Comparison of ENCODE assay signal across 1 cellular context in the genomic region with DNA sequence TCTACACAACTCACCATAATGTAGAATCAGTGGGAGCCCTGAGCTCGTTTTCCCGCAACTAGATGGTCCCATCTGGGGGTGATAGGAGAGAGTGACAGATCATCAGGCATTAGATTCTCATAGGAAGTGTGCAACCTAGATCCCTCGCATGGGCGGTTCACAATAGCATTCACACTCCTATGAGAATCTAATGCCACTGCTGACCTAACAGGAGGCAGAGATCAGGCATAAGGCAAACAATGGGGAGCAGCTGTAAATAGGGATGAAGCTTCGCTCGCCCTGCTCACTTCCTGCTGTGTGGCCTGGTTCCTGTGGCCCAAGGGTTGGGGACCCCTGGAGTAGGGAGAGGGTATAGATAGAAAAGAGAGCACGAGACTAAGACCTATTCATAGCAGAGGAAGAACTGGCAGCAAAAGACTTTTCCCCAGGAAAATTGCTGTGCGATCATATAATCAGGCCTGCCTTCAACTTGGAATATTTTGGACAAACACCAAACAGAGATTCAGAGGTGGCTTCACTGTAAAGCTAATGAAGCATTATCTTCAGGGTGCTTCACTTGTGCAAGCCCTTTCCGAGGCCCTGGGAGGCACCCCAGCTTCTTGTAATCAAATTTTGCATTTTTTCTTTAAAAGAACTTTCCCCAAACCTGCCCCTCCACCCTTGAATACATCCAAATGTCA.
A peak's percentile ranks its signal among the peaks of the same experiment; 100 is the strongest.
TF ChIP-seq lines count a peak whose summit lies in the region.

No MANE protein-coding gene starts in this region.

TF ChIP-seq in HepG2, 621 proteins besides CTCF, POLR2A, EP300 and RAD21 (continued from another document and continues in another):
- peak; percentile 42; the same call in 1 of the 2 replicates for TF ChIP-seq SPEN (CRISPR knock-in tag; IDR thresholded peaks at IDR 0.05; ENCODE audit: low read depth)
- TF ChIP-seq SETDB1 (CRISPR knock-in tag; IDR thresholded peaks at IDR 0.05; ENCODE audit: borderline replicate concordance), result no peak; the same call in 1 of the 2 replicates
- no peak; the same call in 1 of the 2 replicates for TF ChIP-seq RFXAP (CRISPR knock-in tag; IDR thresholded peaks at IDR 0.05; ENCODE audit: borderline replicate concordance)
- TF ChIP-seq, protein P1, sequence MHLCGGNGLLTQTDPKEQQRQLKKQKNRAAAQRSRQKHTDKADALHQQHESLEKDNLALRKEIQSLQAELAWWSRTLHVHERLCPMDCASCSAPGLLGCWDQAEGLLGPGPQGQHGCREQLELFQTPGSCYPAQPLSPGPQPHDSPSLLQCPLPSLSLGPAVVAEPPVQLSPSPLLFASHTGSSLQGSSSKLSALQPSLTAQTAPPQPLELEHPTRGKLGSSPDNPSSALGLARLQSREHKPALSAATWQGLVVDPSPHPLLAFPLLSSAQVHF (CRISPR knock-in tag; IDR thresholded peaks at IDR 0.05), result no peak
- TF ChIP-seq, protein P2, sequence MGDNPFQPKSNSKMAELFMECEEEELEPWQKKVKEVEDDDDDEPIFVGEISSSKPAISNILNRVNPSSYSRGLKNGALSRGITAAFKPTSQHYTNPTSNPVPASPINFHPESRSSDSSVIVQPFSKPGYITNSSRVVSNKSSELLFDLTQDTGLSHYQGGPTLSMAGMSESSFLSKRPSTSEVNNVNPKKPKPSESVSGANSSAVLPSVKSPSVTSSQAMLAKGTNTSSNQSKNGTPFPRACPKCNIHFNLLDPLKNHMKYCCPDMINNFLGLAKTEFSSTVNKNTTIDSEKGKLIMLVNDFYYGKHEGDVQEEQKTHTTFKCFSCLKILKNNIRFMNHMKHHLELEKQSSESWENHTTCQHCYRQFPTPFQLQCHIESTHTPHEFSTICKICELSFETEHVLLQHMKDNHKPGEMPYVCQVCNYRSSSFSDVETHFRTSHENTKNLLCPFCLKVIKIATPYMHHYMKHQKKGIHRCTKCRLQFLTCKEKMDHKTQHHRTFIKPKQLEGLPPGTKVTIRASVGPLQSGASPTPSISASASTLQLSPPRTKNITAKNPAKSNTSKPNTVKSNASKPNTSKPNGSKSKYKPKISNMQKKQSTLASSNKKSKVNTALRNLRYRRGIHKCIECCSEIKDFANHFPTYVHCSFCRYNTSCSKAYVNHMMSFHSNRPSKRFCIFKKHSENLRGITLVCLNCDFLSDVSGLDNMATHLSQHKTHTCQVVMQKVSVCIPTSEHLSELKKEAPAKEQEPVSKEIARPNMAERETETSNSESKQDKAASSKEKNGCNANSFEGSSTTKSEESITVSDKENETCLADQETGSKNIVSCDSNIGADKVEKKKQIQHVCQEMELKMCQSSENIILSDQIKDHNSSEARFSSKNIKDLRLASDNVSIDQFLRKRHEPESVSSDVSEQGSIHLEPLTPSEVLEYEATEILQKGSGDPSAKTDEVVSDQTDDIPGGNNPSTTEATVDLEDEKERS (CRISPR knock-in tag; IDR thresholded peaks at IDR 0.05), result peak; percentile 84; the same call in 1 of the 2 replicates
- TF ChIP-seq, protein P3, sequence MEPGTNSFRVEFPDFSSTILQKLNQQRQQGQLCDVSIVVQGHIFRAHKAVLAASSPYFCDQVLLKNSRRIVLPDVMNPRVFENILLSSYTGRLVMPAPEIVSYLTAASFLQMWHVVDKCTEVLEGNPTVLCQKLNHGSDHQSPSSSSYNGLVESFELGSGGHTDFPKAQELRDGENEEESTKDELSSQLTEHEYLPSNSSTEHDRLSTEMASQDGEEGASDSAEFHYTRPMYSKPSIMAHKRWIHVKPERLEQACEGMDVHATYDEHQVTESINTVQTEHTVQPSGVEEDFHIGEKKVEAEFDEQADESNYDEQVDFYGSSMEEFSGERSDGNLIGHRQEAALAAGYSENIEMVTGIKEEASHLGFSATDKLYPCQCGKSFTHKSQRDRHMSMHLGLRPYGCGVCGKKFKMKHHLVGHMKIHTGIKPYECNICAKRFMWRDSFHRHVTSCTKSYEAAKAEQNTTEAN (CRISPR knock-in tag; conservative IDR thresholded peaks at IDR 0.05), result peak; percentile 99
- TF ChIP-seq ZNF670 (CRISPR knock-in tag; IDR thresholded peaks at IDR 0.05; ENCODE audit: borderline replicate concordance), result no peak
- TF ChIP-seq DMAP1 (CRISPR knock-in tag; IDR thresholded peaks at IDR 0.05), result 0 out of 2 replicates have a peak, but pooled peaks have one; percentile 2
- TF ChIP-seq, protein P4, sequence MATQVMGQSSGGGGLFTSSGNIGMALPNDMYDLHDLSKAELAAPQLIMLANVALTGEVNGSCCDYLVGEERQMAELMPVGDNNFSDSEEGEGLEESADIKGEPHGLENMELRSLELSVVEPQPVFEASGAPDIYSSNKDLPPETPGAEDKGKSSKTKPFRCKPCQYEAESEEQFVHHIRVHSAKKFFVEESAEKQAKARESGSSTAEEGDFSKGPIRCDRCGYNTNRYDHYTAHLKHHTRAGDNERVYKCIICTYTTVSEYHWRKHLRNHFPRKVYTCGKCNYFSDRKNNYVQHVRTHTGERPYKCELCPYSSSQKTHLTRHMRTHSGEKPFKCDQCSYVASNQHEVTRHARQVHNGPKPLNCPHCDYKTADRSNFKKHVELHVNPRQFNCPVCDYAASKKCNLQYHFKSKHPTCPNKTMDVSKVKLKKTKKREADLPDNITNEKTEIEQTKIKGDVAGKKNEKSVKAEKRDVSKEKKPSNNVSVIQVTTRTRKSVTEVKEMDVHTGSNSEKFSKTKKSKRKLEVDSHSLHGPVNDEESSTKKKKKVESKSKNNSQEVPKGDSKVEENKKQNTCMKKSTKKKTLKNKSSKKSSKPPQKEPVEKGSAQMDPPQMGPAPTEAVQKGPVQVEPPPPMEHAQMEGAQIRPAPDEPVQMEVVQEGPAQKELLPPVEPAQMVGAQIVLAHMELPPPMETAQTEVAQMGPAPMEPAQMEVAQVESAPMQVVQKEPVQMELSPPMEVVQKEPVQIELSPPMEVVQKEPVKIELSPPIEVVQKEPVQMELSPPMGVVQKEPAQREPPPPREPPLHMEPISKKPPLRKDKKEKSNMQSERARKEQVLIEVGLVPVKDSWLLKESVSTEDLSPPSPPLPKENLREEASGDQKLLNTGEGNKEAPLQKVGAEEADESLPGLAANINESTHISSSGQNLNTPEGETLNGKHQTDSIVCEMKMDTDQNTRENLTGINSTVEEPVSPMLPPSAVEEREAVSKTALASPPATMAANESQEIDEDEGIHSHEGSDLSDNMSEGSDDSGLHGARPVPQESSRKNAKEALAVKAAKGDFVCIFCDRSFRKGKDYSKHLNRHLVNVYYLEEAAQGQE (IDR thresholded peaks at IDR 0.05; ENCODE audit: borderline replicate concordance in 1 of 2, low read depth in 1 of 2, low read length in 2 of 2), result 0 out of 4 replicates have a peak, but pooled peaks of 1 of the 2 experiments have one; percentile 9
- TF ChIP-seq SALL2 (CRISPR knock-in tag; IDR thresholded peaks at IDR 0.05), result no peak
- no peak for TF ChIP-seq SP1 (IDR thresholded peaks at IDR 0.05)
- TF ChIP-seq SP1 (CRISPR knock-in tag; IDR thresholded peaks at IDR 0.05), result no peak
- TF ChIP-seq SP2 (CRISPR knock-in tag; IDR thresholded peaks at IDR 0.05), result no peak
- TF ChIP-seq LCORL (IDR thresholded peaks at IDR 0.05), result no peak
- no peak for TF ChIP-seq LCORL (CRISPR knock-in tag; IDR thresholded peaks at IDR 0.05)
- 0 out of 2 replicates have a peak, but pooled peaks have one; percentile 56 for TF ChIP-seq ZNF607 (CRISPR knock-in tag; IDR thresholded peaks at IDR 0.05; ENCODE audit: borderline replicate concordance)
- 0 out of 2 replicates have a peak, but pooled peaks have one; percentile 37 for TF ChIP-seq KLF6 (CRISPR knock-in tag; IDR thresholded peaks at IDR 0.05)
- no peak for TF ChIP-seq RBAK (CRISPR knock-in tag; IDR thresholded peaks at IDR 0.05)
- no peak for TF ChIP-seq SMYD3 (CRISPR knock-in tag; IDR thresholded peaks at IDR 0.05)
- TF ChIP-seq ZEB1 (IDR thresholded peaks at IDR 0.05; ENCODE audit: insufficient replicate concordance, low read depth), result no peak
- peak; percentile 40 for TF ChIP-seq ZNF781 (CRISPR knock-in tag; IDR thresholded peaks at IDR 0.05; ENCODE audit: borderline replicate concordance, not compliant biosample characterization)
- TF ChIP-seq PAF1 (CRISPR knock-in tag; IDR thresholded peaks at IDR 0.05), result no peak
- TF ChIP-seq ONECUT2 (CRISPR knock-in tag; IDR thresholded peaks at IDR 0.05), result no peak
- TF ChIP-seq YEATS4 (CRISPR knock-in tag; IDR thresholded peaks at IDR 0.05; ENCODE audit: borderline replicate concordance), result no peak
- TF ChIP-seq, protein P5, sequence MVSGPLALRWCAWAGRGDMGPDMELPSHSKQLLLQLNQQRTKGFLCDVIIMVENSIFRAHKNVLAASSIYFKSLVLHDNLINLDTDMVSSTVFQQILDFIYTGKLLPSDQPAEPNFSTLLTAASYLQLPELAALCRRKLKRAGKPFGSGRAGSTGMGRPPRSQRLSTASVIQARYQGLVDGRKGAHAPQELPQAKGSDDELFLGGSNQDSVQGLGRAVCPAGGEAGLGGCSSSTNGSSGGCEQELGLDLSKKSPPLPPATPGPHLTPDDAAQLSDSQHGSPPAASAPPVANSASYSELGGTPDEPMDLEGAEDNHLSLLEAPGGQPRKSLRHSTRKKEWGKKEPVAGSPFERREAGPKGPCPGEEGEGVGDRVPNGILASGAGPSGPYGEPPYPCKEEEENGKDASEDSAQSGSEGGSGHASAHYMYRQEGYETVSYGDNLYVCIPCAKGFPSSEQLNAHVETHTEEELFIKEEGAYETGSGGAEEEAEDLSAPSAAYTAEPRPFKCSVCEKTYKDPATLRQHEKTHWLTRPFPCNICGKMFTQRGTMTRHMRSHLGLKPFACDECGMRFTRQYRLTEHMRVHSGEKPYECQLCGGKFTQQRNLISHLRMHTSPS (CRISPR knock-in tag; IDR thresholded peaks at IDR 0.05; ENCODE audit: low read depth), result no peak
- no peak for TF ChIP-seq ZC3H4 (CRISPR knock-in tag; IDR thresholded peaks at IDR 0.05; ENCODE audit: borderline replicate concordance)
- TF ChIP-seq NFRKB (IDR thresholded peaks at IDR 0.05), result no peak
- TF ChIP-seq, protein P6, sequence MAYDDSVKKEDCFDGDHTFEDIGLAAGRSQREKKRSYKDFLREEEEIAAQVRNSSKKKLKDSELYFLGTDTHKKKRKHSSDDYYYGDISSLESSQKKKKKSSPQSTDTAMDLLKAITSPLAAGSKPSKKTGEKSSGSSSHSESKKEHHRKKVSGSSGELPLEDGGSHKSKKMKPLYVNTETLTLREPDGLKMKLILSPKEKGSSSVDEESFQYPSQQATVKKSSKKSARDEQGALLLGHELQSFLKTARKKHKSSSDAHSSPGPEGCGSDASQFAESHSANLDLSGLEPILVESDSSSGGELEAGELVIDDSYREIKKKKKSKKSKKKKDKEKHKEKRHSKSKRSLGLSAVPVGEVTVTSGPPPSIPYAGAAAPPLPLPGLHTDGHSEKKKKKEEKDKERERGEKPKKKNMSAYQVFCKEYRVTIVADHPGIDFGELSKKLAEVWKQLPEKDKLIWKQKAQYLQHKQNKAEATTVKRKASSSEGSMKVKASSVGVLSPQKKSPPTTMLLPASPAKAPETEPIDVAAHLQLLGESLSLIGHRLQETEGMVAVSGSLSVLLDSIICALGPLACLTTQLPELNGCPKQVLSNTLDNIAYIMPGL (CRISPR knock-in tag; IDR thresholded peaks at IDR 0.05; ENCODE audit: borderline replicate concordance in 1 of 2, low read depth in 1 of 2), result peak in 1 of 2 experiments; percentile 65; a peak in 1 of 4 replicates
- TF ChIP-seq, protein P7, sequence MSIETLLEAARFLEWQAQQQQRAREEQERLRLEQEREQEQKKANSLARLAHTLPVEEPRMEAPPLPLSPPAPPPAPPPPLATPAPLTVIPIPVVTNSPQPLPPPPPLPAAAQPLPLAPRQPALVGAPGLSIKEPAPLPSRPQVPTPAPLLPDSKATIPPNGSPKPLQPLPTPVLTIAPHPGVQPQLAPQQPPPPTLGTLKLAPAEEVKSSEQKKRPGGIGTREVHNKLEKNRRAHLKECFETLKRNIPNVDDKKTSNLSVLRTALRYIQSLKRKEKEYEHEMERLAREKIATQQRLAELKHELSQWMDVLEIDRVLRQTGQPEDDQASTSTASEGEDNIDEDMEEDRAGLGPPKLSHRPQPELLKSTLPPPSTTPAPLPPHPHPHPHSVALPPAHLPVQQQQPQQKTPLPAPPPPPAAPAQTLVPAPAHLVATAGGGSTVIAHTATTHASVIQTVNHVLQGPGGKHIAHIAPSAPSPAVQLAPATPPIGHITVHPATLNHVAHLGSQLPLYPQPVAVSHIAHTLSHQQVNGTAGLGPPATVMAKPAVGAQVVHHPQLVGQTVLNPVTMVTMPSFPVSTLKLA (IDR thresholded peaks at IDR 0.05), result no peak
- peak; percentile 55 for TF ChIP-seq IKZF4 (CRISPR knock-in tag; IDR thresholded peaks at IDR 0.05; ENCODE audit: borderline replicate concordance, low read depth, not compliant biosample characterization)
- TF ChIP-seq KMT2B (CRISPR knock-in tag; IDR thresholded peaks at IDR 0.05), result no peak
- TF ChIP-seq ATF7 (IDR thresholded peaks at IDR 0.05), result no peak
- no peak for TF ChIP-seq ATF7 (CRISPR knock-in tag; IDR thresholded peaks at IDR 0.05)
- TF ChIP-seq RBFOX2 (IDR thresholded peaks at IDR 0.05; ENCODE audit: low read depth, low read length), result no peak
- no peak for TF ChIP-seq PAWR (CRISPR knock-in tag; IDR thresholded peaks at IDR 0.05; ENCODE audit: borderline replicate concordance)
- TF ChIP-seq, protein P8, sequence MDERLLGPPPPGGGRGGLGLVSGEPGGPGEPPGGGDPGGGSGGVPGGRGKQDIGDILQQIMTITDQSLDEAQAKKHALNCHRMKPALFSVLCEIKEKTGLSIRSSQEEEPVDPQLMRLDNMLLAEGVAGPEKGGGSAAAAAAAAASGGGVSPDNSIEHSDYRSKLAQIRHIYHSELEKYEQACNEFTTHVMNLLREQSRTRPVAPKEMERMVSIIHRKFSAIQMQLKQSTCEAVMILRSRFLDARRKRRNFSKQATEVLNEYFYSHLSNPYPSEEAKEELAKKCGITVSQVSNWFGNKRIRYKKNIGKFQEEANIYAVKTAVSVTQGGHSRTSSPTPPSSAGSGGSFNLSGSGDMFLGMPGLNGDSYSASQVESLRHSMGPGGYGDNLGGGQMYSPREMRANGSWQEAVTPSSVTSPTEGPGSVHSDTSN (CRISPR knock-in tag; IDR thresholded peaks at IDR 0.05), result no peak
- TF ChIP-seq ZNF17 (CRISPR knock-in tag; IDR thresholded peaks at IDR 0.05), result peak; percentile 27; the same call in 1 of the 2 replicates
- peak; percentile 71; the same call in 1 of the 2 replicates for TF ChIP-seq HDAC2 (CRISPR knock-in tag; IDR thresholded peaks at IDR 0.05)
- TF ChIP-seq ZFYVE20 (CRISPR knock-in tag; IDR thresholded peaks at IDR 0.05; ENCODE audit: borderline replicate concordance, low read depth), result no peak
- TF ChIP-seq ZNF30 (CRISPR knock-in tag; IDR thresholded peaks at IDR 0.05), result 0 out of 2 replicates have a peak, but pooled peaks have one; percentile 73
- no peak for TF ChIP-seq NFIB (CRISPR knock-in tag; IDR thresholded peaks at IDR 0.05; ENCODE audit: borderline replicate concordance)
- TF ChIP-seq RELA (CRISPR knock-in tag; IDR thresholded peaks at IDR 0.05), result no peak
- TF ChIP-seq HHEX (CRISPR knock-in tag; IDR thresholded peaks at IDR 0.05), result no peak
- no peak for TF ChIP-seq ESRRA (CRISPR knock-in tag; IDR thresholded peaks at IDR 0.05; ENCODE audit: low read depth)
- TF ChIP-seq, protein P9, sequence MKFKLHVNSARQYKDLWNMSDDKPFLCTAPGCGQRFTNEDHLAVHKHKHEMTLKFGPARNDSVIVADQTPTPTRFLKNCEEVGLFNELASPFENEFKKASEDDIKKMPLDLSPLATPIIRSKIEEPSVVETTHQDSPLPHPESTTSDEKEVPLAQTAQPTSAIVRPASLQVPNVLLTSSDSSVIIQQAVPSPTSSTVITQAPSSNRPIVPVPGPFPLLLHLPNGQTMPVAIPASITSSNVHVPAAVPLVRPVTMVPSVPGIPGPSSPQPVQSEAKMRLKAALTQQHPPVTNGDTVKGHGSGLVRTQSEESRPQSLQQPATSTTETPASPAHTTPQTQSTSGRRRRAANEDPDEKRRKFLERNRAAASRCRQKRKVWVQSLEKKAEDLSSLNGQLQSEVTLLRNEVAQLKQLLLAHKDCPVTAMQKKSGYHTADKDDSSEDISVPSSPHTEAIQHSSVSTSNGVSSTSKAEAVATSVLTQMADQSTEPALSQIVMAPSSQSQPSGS (CRISPR knock-in tag; IDR thresholded peaks at IDR 0.05), result 0 out of 2 replicates have a peak, but pooled peaks have one; percentile 15
- TF ChIP-seq SMARCE1 (IDR thresholded peaks at IDR 0.05; ENCODE audit: borderline replicate concordance), result no peak
- TF ChIP-seq ZNF879 (CRISPR knock-in tag; IDR thresholded peaks at IDR 0.05), result no peak
